29 cellular contexts compared by ENCODE assay signal in the genomic region with DNA sequence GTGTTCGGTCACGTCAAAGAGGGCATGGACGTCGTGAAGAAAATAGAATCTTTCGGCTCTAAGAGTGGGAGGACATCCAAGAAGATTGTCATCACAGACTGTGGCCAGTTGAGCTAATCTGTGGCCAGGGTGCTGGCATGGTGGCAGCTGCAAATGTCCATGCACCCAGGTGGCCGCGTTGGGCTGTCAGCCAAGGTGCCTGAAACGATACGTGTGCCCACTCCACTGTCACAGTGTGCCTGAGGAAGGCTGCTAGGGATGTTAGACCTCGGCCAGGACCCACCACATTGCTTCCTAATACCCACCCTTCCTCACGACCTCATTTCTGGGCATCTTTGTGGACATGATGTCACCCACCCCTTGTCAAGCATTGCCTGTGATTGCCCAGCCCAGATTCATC. TPM values are rescaled to one million over a fixed set of nuclear protein-coding genes. Genes with fewer than 3 reads are reported as not detected.
DNase-seq lines count a peak whose midpoint lies in the region; ATAC-seq, FAIRE-seq and TF ChIP-seq lines count a peak whose summit lies in the region.
"Had no signal": no experiment of that assay in that cellular context is flagged by ENCODE, and none has a peak within 500 bp of the region (broad histone marks: within the 10 kb centered on the region; RNA-seq: fewer than 3 reads in every experiment).

No MANE protein-coding gene starts in this region.

- no TSS peak for BruUV-seq in HepG2 (replicated peaks; lab: Mats Ljungman, UMichigan)

- no peak overlapping the region for H2BK5ac ChIP-seq in neuronal stem cell (ENCODE audit: low read length)

- H3K27me3 Mint-ChIP-seq in activated B cell treated with CpG ODN at 0.5 μM for 24 hours, result no peaks in the 10 kb centered on the region

- H2BK12ac ChIP-seq in neuronal stem cell (ENCODE audit: low read length), result no peak overlapping the region

- H3K27me3 ChIP-seq in HepG2 (ENCODE audit: control insufficient read depth in 1 of 2, insufficient read depth in 2 of 2, low read length in 2 of 2) (no peaks in the 10 kb centered on the region), right lobe of liver (no peaks in the 10 kb centered on the region), neuronal stem cell (ENCODE audit: control insufficient read depth in 3 of 3, insufficient read depth in 3 of 3, low read depth in 1 of 3, low read length in 3 of 3) (no peaks in the 10 kb centered on the region)
- H3K27me3 ChIP-seq: BLaER1, body of pancreas, esophagus muscularis mucosa, hepatocyte, upper lobe of left lung had no signal

- POLR2A ChIA-PET in HepG2 (lab: Yijun Ruan, JAX), result interaction anchor here (2.9 kb wide), 1 partner anchor 18 kb away, joined by 9 read pairs; no protein-coding TSS in a partner anchor
- POLR2A ChIA-PET in activated B cell treated with CpG ODN at 0.5 μM for 24 hours (lab: Charles Lee), result no interaction called here

- H3K36me3 ChIP-seq in HepG2 (replicated peaks in 1 of 2; ENCODE audit: control insufficient read depth in 1 of 2, insufficient read depth in 2 of 2, low read length in 2 of 2) (peaks cover 37 to 77% of the 10 kb centered on the region in 2 experiments), right lobe of liver (peaks cover 0 to 59% (median 42%) of the 10 kb centered on the region in 4 donors), kidney (ENCODE audit: control insufficient read depth in 1 of 2, insufficient read depth in 2 of 2, low read length in 2 of 2) (peaks cover 17 to 48% of the 10 kb centered on the region in 2 donors), neuronal stem cell (replicated peaks in 1 of 2; ENCODE audit: control insufficient read depth in 2 of 2, insufficient read depth in 2 of 2, low read length in 2 of 2) (peaks cover 45 to 74% of the 10 kb centered on the region in 2 donors)

- no peak overlapping the region for H2BK15ac ChIP-seq in neuronal stem cell (ENCODE audit: low read length)

- H4K8ac ChIP-seq in neuronal stem cell (ENCODE audit: low read depth, low read length), result no peak overlapping the region

- peaks cover 22% of the 10 kb centered on the region for H3K79me2 ChIP-seq in HepG2 (ENCODE audit: insufficient read depth, low read length)

- no peak overlapping the region for H2AFZ ChIP-seq in HepG2 (ENCODE audit: low read length)
- H2AFZ ChIP-seq in neuronal stem cell (ENCODE audit: low read length), result no peak overlapping the region
- H2AFZ ChIP-seq: hepatocyte had no signal

- H3K4me1 Mint-ChIP-seq in activated B cell treated with CpG ODN at 0.5 μM for 24 hours, result peaks cover 53% of the 10 kb centered on the region

- in situ Hi-C loops in HepG2 (cut with HindIII; ENCODE audit: extremely low pct_ligation_motif_present, low pct_unique_long_range_greater_than_20kb), result no loop called here

- no peak overlapping the region for H2BK120ac ChIP-seq in neuronal stem cell (ENCODE audit: low read depth, low read length)

- no peak overlapping the region for H3K27ac ChIP-seq in HepG2 (ENCODE audit: extremely low read length, insufficient read depth, low read length)
- no peak overlapping the region for H3K27ac ChIP-seq in right lobe of liver
- H3K27ac ChIP-seq in kidney (ENCODE audit: low read depth in 2 of 2, low read length in 2 of 2), result no peak overlapping the region
- no peak overlapping the region for H3K27ac ChIP-seq in neuronal stem cell (replicated peaks; ENCODE audit: low read length)
- H3K27ac ChIP-seq: BLaER1, body of pancreas, esophagus muscularis mucosa, hepatocyte had no signal

- H3K4me3 ChIP-seq in HepG2 (replicated peaks in 1 of 3; ENCODE audit: insufficient read depth in 1 of 3, low read depth in 2 of 3, low read length in 3 of 3) (no peak overlapping the region), right lobe of liver (no peak overlapping the region), kidney (ENCODE audit: low read length in 2 of 2) (no peak overlapping the region), neuronal stem cell (ENCODE audit: low read length in 2 of 2) (peak overlapping the region in 1 of 2 donors; percentile 9)
- H3K4me3 ChIP-seq: BLaER1, body of pancreas, esophagus muscularis mucosa, hepatocyte, mucosa of descending colon, smooth muscle cell, upper lobe of left lung had no signal

- no peak for FAIRE-seq in HepG2 (lab: Jason Lieb, UNC)
- FAIRE-seq in kidney (lab: Jason Lieb, UNC), result no peak
- FAIRE-seq: frontal cortex, islet of Langerhans had no signal

- DNase-seq in HepG2 (ENCODE audit: low spot score) (no peak), right lobe of liver (no peak), activated B cell treated with CpG ODN at 0.5 μM for 24 hours (no peak), kidney (peak; percentile 56), neuronal stem cell (ENCODE audit: low spot score) (no peak), NAMALWA (ENCODE audit: low spot score) (no peak)
- DNase-seq: activated CD4-positive, CD25-positive, alpha-beta regulatory T cell; Calu3; effector memory CD4-positive, alpha-beta T cell; mucosa of descending colon; NCI-H1105 treated with DMSO at 0.1 percent for 48 hours; NCI-H2029 treated with DMSO at 0.1 percent for 48 hours; NCI-H345; NCI-H774; nucleus accumbens; Right ventricle myocardium superior; stimulated activated CD4-positive, alpha-beta T cell treated with anti-CD3 and anti-CD28 coated beads, Interleukin-4, amount 100 ng/mL, for 24 hours; T1000 had no signal

- intact Hi-C loops in HepG2 (cut with micrococcal nuclease; ENCODE audit: unreplicated experiment), result no loop called here
- intact Hi-C loops in right lobe of liver (cut with DNase I), result no loop called here
- intact Hi-C loops in activated B cell treated with CpG ODN at 0.5 μM for 24 hours (cut with micrococcal nuclease), result no loop called here
- intact Hi-C loops in kidney (cut with DNase I), result no loop called here

- peak overlapping the region; percentile 41 for H3K27ac Mint-ChIP-seq in activated B cell treated with CpG ODN at 0.5 μM for 24 hours
- H3K27ac Mint-ChIP-seq: activated T-helper 2 cell treated with anti-CD3 and anti-CD28 coated beads, Interferon-gamma antibody, Interleukin-2, Interleukin-4, amounts not matched to agents 10 μg/mL and 5 μg/mL and 100 μg/mL, durations not matched to agents 14 hours and 24 hours and 36 hours had no signal

- no peaks in the 10 kb centered on the region for H3K9me3 Mint-ChIP-seq in activated B cell treated with CpG ODN at 0.5 μM for 24 hours
- H3K9me3 Mint-ChIP-seq: activated T-helper 2 cell treated with anti-CD3 and anti-CD28 coated beads, Interferon-gamma antibody, Interleukin-2, Interleukin-4, amounts not matched to agents 10 μg/mL and 5 μg/mL and 100 μg/mL, durations not matched to agents 14 hours and 24 hours and 36 hours had no signal

- no peak overlapping the region for H3K23ac ChIP-seq in neuronal stem cell (ENCODE audit: low read depth, low read length, poor library complexity)

- H3K4ac ChIP-seq in neuronal stem cell (ENCODE audit: low read length), result no peak overlapping the region

- H3K18ac ChIP-seq in neuronal stem cell (ENCODE audit: low read length), result no peak overlapping the region

- CTCF ChIA-PET in HepG2 (lab: Yijun Ruan, JAX; ENCODE audit: low intra/inter-chr PET ratio, low total read pairs), result no interaction called here
- CTCF ChIA-PET in activated B cell treated with CpG ODN at 0.5 μM for 24 hours (lab: Charles Lee), result no interaction called here

- H3K4me1 ChIP-seq in HepG2 (ENCODE audit: insufficient read depth, low read length) (peaks cover 66% of the 10 kb centered on the region), right lobe of liver (peaks cover 0 to 13% (median 4%) of the 10 kb centered on the region in 4 donors), kidney (ENCODE audit: control insufficient read depth in 1 of 2, insufficient read depth in 1 of 2, low read depth in 1 of 2, low read length in 2 of 2) (peaks cover 0 to 7% of the 10 kb centered on the region in 2 donors), neuronal stem cell (ENCODE audit: control insufficient read depth in 2 of 2, insufficient read depth in 1 of 2, low read depth in 1 of 2, low read length in 2 of 2) (peaks cover 0 to 1% of the 10 kb centered on the region in 2 donors)

- TF ChIP-seq POLR2A in HepG2 (IDR thresholded peaks at IDR 0.05; ENCODE audit: insufficient read depth in 1 of 2, low read depth in 2 of 2, low read length in 2 of 2) (0 out of 4 replicates have a peak, but pooled peaks of 1 of the 2 experiments have one; percentile 24), right lobe of liver (IDR thresholded peaks at IDR 0.05) (no peak)

- ATAC-seq in HepG2 (no peak), right lobe of liver (no peak), activated B cell treated with CpG ODN at 0.5 μM for 24 hours (ENCODE audit: low read depth) (no peak), GM21737 (IDR thresholded peaks at IDR 0.05; ENCODE audit: unreplicated experiment) (no peak), HG02678 (IDR thresholded peaks at IDR 0.05; ENCODE audit: unreplicated experiment) (no peak)
- ATAC-seq: body of pancreas, mucosa of descending colon had no signal

- no peak overlapping the region for H2AK5ac ChIP-seq in neuronal stem cell (ENCODE audit: low read depth, low read length)

- H3K4me2 ChIP-seq in HepG2 (ENCODE audit: low read depth, low read length) (no peak overlapping the region), neuronal stem cell (ENCODE audit: insufficient read depth, low read length, poor library complexity, severe bottlenecking) (no peak overlapping the region)
- H3K4me2 ChIP-seq: BLaER1, hepatocyte, smooth muscle cell had no signal

- H3K9me3 ChIP-seq in HepG2 (ENCODE audit: low read length) (no peaks in the 10 kb centered on the region), right lobe of liver (no peaks in the 10 kb centered on the region), kidney (ENCODE audit: control insufficient read depth in 1 of 2, low read length in 2 of 2) (no peaks in the 10 kb centered on the region), neuronal stem cell (replicated peaks in 1 of 2; ENCODE audit: control insufficient read depth in 2 of 2, insufficient read depth in 1 of 2, low read depth in 1 of 2, low read length in 2 of 2) (no peaks in the 10 kb centered on the region)
- H3K9me3 ChIP-seq: body of pancreas, esophagus muscularis mucosa, mucosa of descending colon, upper lobe of left lung had no signal

- TF ChIP-seq EP300 in HepG2 (IDR thresholded peaks at IDR 0.05; ENCODE audit: low read depth in 2 of 2, low read length in 2 of 2) (no peak), HepG2 (CRISPR knock-in tag; IDR thresholded peaks at IDR 0.05; ENCODE audit: borderline replicate concordance) (no peak)

- TF ChIP-seq CTCF in HepG2 (CRISPR knock-in tag; IDR thresholded peaks at IDR 0.05) (no peak), right lobe of liver (IDR thresholded peaks at IDR 0.05) (no peak), activated B cell treated with CpG ODN at 0.5 μM for 24 hours (IDR thresholded peaks at IDR 0.05) (no peak), kidney (IDR thresholded peaks at IDR 0.05; ENCODE audit: borderline replicate concordance, extremely low read depth, insufficient read depth) (no peak)

- 96% methylated on average over 11 of the region's 11 CpGs for WGBS in HepG2 (ENCODE audit: low lambda C conversion rate)
- 91% methylated on average over 6 of the region's 11 CpGs for WGBS in right lobe of liver (ENCODE audit: insufficient coverage, low coverage, low lambda C conversion rate, missing lambda C conversion rate)
- WGBS in neuronal stem cell (ENCODE audit: extremely low coverage in 2 of 2, insufficient read length in 2 of 2, insufficient replicate concordance in 1 of 2), 2 donors, result no CpG with 5 or more reads among the region's 11 CpGs

- peak overlapping the region; percentile 15 for H3K4me3 Mint-ChIP-seq in activated B cell treated with CpG ODN at 0.5 μM for 24 hours

- H3K36me3 Mint-ChIP-seq in activated B cell treated with CpG ODN at 0.5 μM for 24 hours (ENCODE audit: low read depth), result peaks cover 84% of the 10 kb centered on the region

- H3K14ac ChIP-seq in neuronal stem cell (ENCODE audit: low read length), result no peak overlapping the region

- H4K20me1 ChIP-seq in HepG2 (ENCODE audit: insufficient read depth, low read length), result peaks cover 49% of the 10 kb centered on the region

- H3K9ac ChIP-seq in HepG2 (ENCODE audit: insufficient read depth, low read depth, low read length) (no peak overlapping the region), kidney (ENCODE audit: low read length in 2 of 2) (no peak overlapping the region), neuronal stem cell (ENCODE audit: low read depth, low read length, poor library complexity) (no peak overlapping the region)
- H3K9ac ChIP-seq: BLaER1 had no signal

- peaks cover 8% of the 10 kb centered on the region for H3K79me1 ChIP-seq in neuronal stem cell (ENCODE audit: low read depth, low read length)

- no peak for TF ChIP-seq RAD21 in HepG2 (CRISPR knock-in tag; IDR thresholded peaks at IDR 0.05)

- H4K91ac ChIP-seq in neuronal stem cell (ENCODE audit: low read depth, low read length, poor library complexity), result no peak overlapping the region

RNA-seq across cellular contexts. Expression of a gene that starts 6.5 kb away (rescaled TPM):
- total RNA-seq in HepG2 (2016; rRNA removed; fragmentation: Illumina TruSeq; extraction: Trizol) (157 and 178 TPM in 2 replicates), right lobe of liver (100 to 1,000 TPM in 1 of 6 experiments, 10 to 100 TPM in 5; 53.7 to 106 (median 90.1) TPM), activated B cell treated with CpG ODN at 0.5 μM for 24 hours (68.2 and 72.5 TPM in 2 replicates), kidney (36.7 TPM)
- total RNA-seq in HepG2 (2016; cell fraction: cytosol; rRNA removed; fragmentation: Illumina TruSeq; extraction: Trizol; ENCODE audit: low read depth), result 30.6 and 37.3 TPM in 2 replicates
- 154 and 176 TPM in 2 replicates for total RNA-seq in HepG2 (2016; cell fraction: insoluble cytoplasmic fraction; rRNA removed; fragmentation: Illumina TruSeq; extraction: Trizol)
- 93.6 and 97.6 TPM in 2 replicates for total RNA-seq in HepG2 (2016; cell fraction: membrane; rRNA removed; fragmentation: Illumina TruSeq; extraction: Trizol)
- 106 and 121 TPM in 2 replicates for total RNA-seq in HepG2 (2016; cell fraction: nucleus; rRNA removed; fragmentation: Illumina TruSeq; extraction: Trizol)
- polyA plus RNA-seq in HepG2 (2011; rRNA removed) (134 and 147 TPM in 2 replicates), kidney (ENCODE audit: insufficient read depth, low read depth, low replicate concordance) (120 TPM)
- polyA plus RNA-seq in HepG2 (2011; cell fraction: cytosol; rRNA removed), result 144 and 156 TPM in 2 replicates
- 229 and 231 TPM in 2 replicates for polyA plus RNA-seq in HepG2 (2011; cell fraction: nucleus; rRNA removed)
- polyA plus RNA-seq in HepG2 (2012), result 92.0 and 152 TPM in 2 replicates
- polyA plus RNA-seq in HepG2 (2016; cell fraction: cytosol; fragmentation: Illumina TruSeq; extraction: Trizol; ENCODE audit: low read depth), result 48.0 and 48.3 TPM in 2 replicates
- polyA plus RNA-seq in HepG2 (2016; cell fraction: insoluble cytoplasmic fraction; fragmentation: Illumina TruSeq; extraction: Trizol; ENCODE audit: low read depth), result 270 and 301 TPM in 2 replicates
- polyA plus RNA-seq in HepG2 (2016; cell fraction: membrane; fragmentation: Illumina TruSeq; extraction: Trizol; ENCODE audit: low read depth), result 80.3 and 83.8 TPM in 2 replicates
- polyA plus RNA-seq in HepG2 (2016; cell fraction: nucleus; fragmentation: Illumina TruSeq; extraction: Trizol; ENCODE audit: insufficient read depth, low read depth), result 218 and 229 TPM in 2 replicates
- polyA minus RNA-seq in HepG2 (2011; rRNA and poly(A)+ RNA removed; ENCODE audit: low replicate concordance), result 220 and 249 TPM in 2 replicates
- polyA minus RNA-seq in HepG2 (2011; cell fraction: cytosol; rRNA and poly(A)+ RNA removed), result 69.6 and 71.7 TPM in 2 replicates
- 105 and 112 TPM in 2 replicates for polyA minus RNA-seq in HepG2 (2011; cell fraction: nucleus; rRNA and poly(A)+ RNA removed)
- 42.1 TPM for polyA plus RNA-seq in neuronal stem cell (2013, experiment 1 of 2)
- polyA plus RNA-seq in neuronal stem cell (2013, experiment 2 of 2), result 42.3 TPM
